ENCODE assay signal across 21 cellular contexts in the genomic region with DNA sequence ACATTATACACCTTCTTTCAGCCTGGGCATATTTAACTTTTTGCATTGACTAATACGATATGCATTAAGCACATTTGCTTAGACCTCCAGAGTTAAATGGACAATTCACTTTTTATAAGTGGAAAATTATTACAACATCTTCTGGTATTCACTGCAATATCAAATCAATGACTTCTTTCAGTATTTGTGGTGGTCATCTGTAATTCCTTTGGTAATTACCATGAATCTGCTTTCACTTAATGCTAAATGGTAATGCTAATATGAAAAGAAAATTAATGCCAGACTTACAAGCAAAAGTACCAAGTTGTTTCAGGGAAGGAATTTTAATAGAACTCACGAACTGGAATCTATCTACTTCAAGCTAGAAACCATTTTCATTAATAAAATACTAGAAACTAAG.
"Had no signal": no experiment of that assay in that cellular context is flagged by ENCODE, and none has a peak within 500 bp of the region (broad histone marks: within the 10 kb centered on the region; RNA-seq: fewer than 3 reads in every experiment).

No MANE protein-coding gene starts in this region.

- H3K36me3 ChIP-seq: cardiac muscle cell, heart left ventricle, neutrophil, ovary, right atrium auricular region, thoracic aorta, upper lobe of right lung had no signal

- H3K27ac ChIP-seq: body of pancreas, cardiac muscle cell, heart left ventricle, neutrophil, ovary, psoas muscle, right atrium auricular region, spleen, thoracic aorta, upper lobe of right lung had no signal

- DNase-seq: activated CD4-positive, alpha-beta T cell treated with anti-CD3 and anti-CD28 coated beads, Interleukin-2, amount 10 ng/mL, durations not matched to agents 7 days and 5 days; activated CD8-positive, alpha-beta T cell treated with anti-CD3 and anti-CD28 coated beads for 36 hours; activated gamma-delta T cell; activated naive CD4-positive, alpha-beta T cell treated with anti-CD3 and anti-CD28 coated beads, Interleukin-2, amount 50 U/mL, for 16 hours; activated naive CD8-positive, alpha-beta T cell treated with anti-CD3 and anti-CD28 coated beads, Interleukin-2, amount 50 U/mL, for 24 hours; anterior cingulate cortex; body of pancreas; effector CD4-positive, alpha-beta T cell; heart left ventricle; islet precursor cell; left cardiac atrium; ovary; psoas muscle; spleen; stimulated activated CD4-positive, alpha-beta T cell treated with anti-CD3 and anti-CD28 coated beads, Interleukin-4, amount 100 ng/mL, for 1 hour; stimulated activated naive CD4-positive, alpha-beta T cell treated with Interleukin-2 at 50 U/mL for 16 hours; upper lobe of right lung had no signal

- H3K27me3 ChIP-seq: body of pancreas, cardiac muscle cell, heart left ventricle, neutrophil, ovary, right atrium auricular region, spleen, upper lobe of right lung had no signal

- H3K4me3 ChIP-seq: body of pancreas, cardiac muscle cell, heart left ventricle, ovary, psoas muscle, right atrium auricular region, spleen, thoracic aorta, upper lobe of right lung had no signal

- H3K9me3 ChIP-seq: body of pancreas, heart left ventricle, neutrophil, ovary, psoas muscle, right atrium auricular region, spleen, thoracic aorta, upper lobe of right lung had no signal
